In the genomic region with DNA sequence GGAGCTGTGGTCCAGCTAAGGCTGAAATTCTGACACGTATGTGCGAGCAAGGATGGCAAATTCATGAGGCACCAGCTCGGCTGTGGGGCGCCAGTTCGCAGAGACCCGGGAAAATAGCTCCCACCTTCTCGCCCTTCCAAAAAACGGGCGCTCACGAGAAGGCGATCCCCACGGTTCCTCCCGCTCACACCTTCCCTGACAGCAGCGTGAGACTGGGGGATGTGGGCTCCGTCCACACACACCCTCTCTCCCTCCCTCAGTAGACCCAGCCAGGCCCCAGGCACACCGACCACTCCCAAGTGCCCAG, we compare ENCODE assay signal across 1 cellular context.
TF ChIP-seq lines count a peak whose summit lies in the region.

No MANE protein-coding gene starts in this region.

TF ChIP-seq in HEK293, 187 proteins besides CTCF, POLR2A, EP300 and RAD21 (continued from another document):
- TF ChIP-seq, protein P1, sequence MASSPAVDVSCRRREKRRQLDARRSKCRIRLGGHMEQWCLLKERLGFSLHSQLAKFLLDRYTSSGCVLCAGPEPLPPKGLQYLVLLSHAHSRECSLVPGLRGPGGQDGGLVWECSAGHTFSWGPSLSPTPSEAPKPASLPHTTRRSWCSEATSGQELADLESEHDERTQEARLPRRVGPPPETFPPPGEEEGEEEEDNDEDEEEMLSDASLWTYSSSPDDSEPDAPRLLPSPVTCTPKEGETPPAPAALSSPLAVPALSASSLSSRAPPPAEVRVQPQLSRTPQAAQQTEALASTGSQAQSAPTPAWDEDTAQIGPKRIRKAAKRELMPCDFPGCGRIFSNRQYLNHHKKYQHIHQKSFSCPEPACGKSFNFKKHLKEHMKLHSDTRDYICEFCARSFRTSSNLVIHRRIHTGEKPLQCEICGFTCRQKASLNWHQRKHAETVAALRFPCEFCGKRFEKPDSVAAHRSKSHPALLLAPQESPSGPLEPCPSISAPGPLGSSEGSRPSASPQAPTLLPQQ (tag by site-specific recombination; IDR thresholded peaks at IDR 0.05): no peak
- TF ChIP-seq ZNF18 (tag by site-specific recombination; IDR thresholded peaks at IDR 0.05) (no peak), ZNF670 (tag by site-specific recombination; IDR thresholded peaks at IDR 0.05; ENCODE audit: low read depth) (no peak), SCRT1 (tag by site-specific recombination; IDR thresholded peaks at IDR 0.05; ENCODE audit: borderline replicate concordance) (no peak), ZNF837 (tag by site-specific recombination; IDR thresholded peaks at IDR 0.05) (no peak), TCF7L2 (IDR thresholded peaks at IDR 0.05; ENCODE audit: borderline replicate concordance, low read depth, low read length) (no peak), ZNF571 (tag by site-specific recombination; IDR thresholded peaks at IDR 0.05) (no peak), ZNF280D (tag by site-specific recombination; IDR thresholded peaks at IDR 0.05) (no peak), ZNF174 (tag by site-specific recombination; IDR thresholded peaks at IDR 0.05) (no peak), ZNF76 (tag by site-specific recombination; IDR thresholded peaks at IDR 0.05; ENCODE audit: borderline replicate concordance, low read depth) (no peak), GLI4 (tag by site-specific recombination; IDR thresholded peaks at IDR 0.05) (no peak)
- TF ChIP-seq, protein P2, sequence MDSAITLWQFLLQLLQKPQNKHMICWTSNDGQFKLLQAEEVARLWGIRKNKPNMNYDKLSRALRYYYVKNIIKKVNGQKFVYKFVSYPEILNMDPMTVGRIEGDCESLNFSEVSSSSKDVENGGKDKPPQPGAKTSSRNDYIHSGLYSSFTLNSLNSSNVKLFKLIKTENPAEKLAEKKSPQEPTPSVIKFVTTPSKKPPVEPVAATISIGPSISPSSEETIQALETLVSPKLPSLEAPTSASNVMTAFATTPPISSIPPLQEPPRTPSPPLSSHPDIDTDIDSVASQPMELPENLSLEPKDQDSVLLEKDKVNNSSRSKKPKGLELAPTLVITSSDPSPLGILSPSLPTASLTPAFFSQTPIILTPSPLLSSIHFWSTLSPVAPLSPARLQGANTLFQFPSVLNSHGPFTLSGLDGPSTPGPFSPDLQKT (IDR thresholded peaks at IDR 0.05; ENCODE audit: borderline replicate concordance, low read depth, low read length): no peak
